ENCODE assay signal across 18 cellular contexts in the genomic region with DNA sequence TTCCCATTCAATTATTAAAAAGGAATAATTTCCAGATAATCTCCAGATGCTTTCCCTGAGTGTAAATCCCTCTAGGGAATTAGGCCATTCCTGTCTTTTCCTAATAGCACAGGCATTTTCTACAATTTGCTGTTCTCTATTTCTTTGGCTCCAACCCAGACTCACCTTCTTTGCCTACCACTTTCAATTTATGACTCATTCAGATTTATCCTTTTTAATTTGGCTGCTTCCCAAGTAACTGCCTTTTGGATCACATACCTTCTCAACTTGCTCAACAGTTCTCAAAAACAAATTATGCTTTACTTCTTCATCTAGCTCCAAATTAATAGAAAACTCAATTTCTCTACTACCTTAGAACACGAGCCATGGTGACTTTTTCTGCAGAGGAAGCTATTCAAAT.
A peak's percentile ranks its signal among the peaks of the same experiment; 100 is the strongest.
DNase-seq lines count a peak whose midpoint lies in the region; ATAC-seq and TF ChIP-seq lines count a peak whose summit lies in the region.
"Had no signal": no experiment of that assay in that cellular context is flagged by ENCODE, and none has a peak within 500 bp of the region (broad histone marks: within the 10 kb centered on the region; RNA-seq: fewer than 3 reads in every experiment).

No MANE protein-coding gene starts in this region.

- no peaks in the 10 kb centered on the region for H3K4me1 ChIP-seq in heart left ventricle
- H3K4me1 ChIP-seq: gastroesophageal sphincter, lower lobe of right lung had no signal

- WGBS in heart left ventricle, 4 donors, result 62 to 82% (median 76%) methylated on average over 1 of the region's 1 CpG

- ATAC-seq in GM21390 (IDR thresholded peaks at IDR 0.05; ENCODE audit: unreplicated experiment) (no peak), heart left ventricle (no peak), Right ventricle myocardium inferior (no peak)
- ATAC-seq: gastroesophageal sphincter; lower lobe of right lung; naive thymus-derived CD4-positive, alpha-beta T cell had no signal

- no peak overlapping the region for H3K27ac ChIP-seq in heart left ventricle
- H3K27ac ChIP-seq: gastroesophageal sphincter, lower lobe of right lung, SJCRH30 had no signal

- intact Hi-C loops in heart left ventricle (cut with DNase I), result no loop called here
- intact Hi-C loops in Right ventricle myocardium inferior (cut with DNase I), result no loop called here

- no peaks in the 10 kb centered on the region for H3K27me3 ChIP-seq in heart left ventricle
- H3K27me3 ChIP-seq: gastroesophageal sphincter, SJCRH30 had no signal

- no peak overlapping the region for H3K4me3 ChIP-seq in heart left ventricle
- H3K4me3 ChIP-seq: gastroesophageal sphincter, lower lobe of right lung, SJCRH30, smooth muscle cell had no signal

- H3K36me3 ChIP-seq in heart left ventricle, result no peaks in the 10 kb centered on the region
- H3K36me3 ChIP-seq: gastroesophageal sphincter, lower lobe of right lung, SJCRH30 had no signal

- DNase-seq in Caki2 (ENCODE audit: low read depth) (peak; percentile 17), amniotic epithelial cell (ENCODE audit: low read depth) (peak; percentile 44), iris pigment epithelial cell (ENCODE audit: low read depth) (peak; percentile 33), heart left ventricle (no peak), Right ventricle myocardium inferior (ENCODE audit: missing footprints) (no peak)
- no peak for DNase-seq in stimulated activated naive CD4-positive, alpha-beta T cell treated with Interleukin-2 at 50 U/mL for 16 hours (lab: John Stamatoyannopoulos, UW)
- DNase-seq: CD8-positive, alpha-beta memory T cell; lower lobe of right lung; naive thymus-derived CD4-positive, alpha-beta T cell; NCI-H1417 treated with DMSO at 0.1 percent for 48 hours; NCI-H345; stimulated activated CD4-positive, alpha-beta T cell treated with anti-CD3 and anti-CD28 coated beads, Interleukin-4, amount 100 ng/mL, for 4 hours; stimulated activated CD8-positive, alpha-beta memory T cell treated with anti-CD3 and anti-CD28 coated beads, Interleukin-4, amount 100 ng/mL, for 48 hours had no signal

- TF ChIP-seq RAD21 in Ishikawa (IDR thresholded peaks at IDR 0.05; ENCODE audit: low read depth), result no peak

- in situ Hi-C loops in Caki2 (cut with HindIII; ENCODE audit: low pct_unique_long_range_greater_than_20kb, low sequenced_read_pairs), result no loop called here

- no peak for TF ChIP-seq POLR2A in heart left ventricle (IDR thresholded peaks at IDR 0.05)

- no peak for TF ChIP-seq CTCF in heart left ventricle (IDR thresholded peaks at IDR 0.05)

- no peaks in the 10 kb centered on the region for H3K9me3 ChIP-seq in heart left ventricle
- H3K9me3 ChIP-seq: gastroesophageal sphincter, lower lobe of right lung, SJCRH30 had no signal

- no peak for TF ChIP-seq EP300 in Ishikawa (IDR thresholded peaks at IDR 0.05; ENCODE audit: borderline replicate concordance)

TF ChIP-seq in Ishikawa, 13 proteins besides CTCF, POLR2A, EP300 and RAD21:
- TF ChIP-seq ZBTB7A (IDR thresholded peaks at IDR 0.05; ENCODE audit: low read depth) (no peak), NFIC (IDR thresholded peaks at IDR 0.05) (peak; percentile 90), TCF12 (IDR thresholded peaks at IDR 0.05; ENCODE audit: low read depth) (peak; percentile 20; the same call in 1 of the 2 replicates), YY1 (IDR thresholded peaks at IDR 0.05; ENCODE audit: low read depth) (no peak), FOXM1 (IDR thresholded peaks at IDR 0.05; ENCODE audit: borderline replicate concordance, low read depth) (no peak), MAX (IDR thresholded peaks at IDR 0.05) (no peak), TAF1 (IDR thresholded peaks at IDR 0.05; ENCODE audit: low read depth) (no peak), CEBPB (IDR thresholded peaks at IDR 0.05) (peak; percentile 48; the same call in 1 of the 2 replicates), EGR1 (IDR thresholded peaks at IDR 0.05) (no peak), CREB1 (IDR thresholded peaks at IDR 0.05; ENCODE audit: low read depth) (no peak), TEAD4 (IDR thresholded peaks at IDR 0.05) (peak; percentile 24; the same call in 1 of the 2 replicates)
- TF ChIP-seq, protein P1, sequence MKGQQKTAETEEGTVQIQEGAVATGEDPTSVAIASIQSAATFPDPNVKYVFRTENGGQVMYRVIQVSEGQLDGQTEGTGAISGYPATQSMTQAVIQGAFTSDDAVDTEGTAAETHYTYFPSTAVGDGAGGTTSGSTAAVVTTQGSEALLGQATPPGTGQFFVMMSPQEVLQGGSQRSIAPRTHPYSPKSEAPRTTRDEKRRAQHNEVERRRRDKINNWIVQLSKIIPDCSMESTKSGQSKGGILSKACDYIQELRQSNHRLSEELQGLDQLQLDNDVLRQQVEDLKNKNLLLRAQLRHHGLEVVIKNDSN (IDR thresholded peaks at IDR 0.05), result no peak
- TF ChIP-seq, protein P2, sequence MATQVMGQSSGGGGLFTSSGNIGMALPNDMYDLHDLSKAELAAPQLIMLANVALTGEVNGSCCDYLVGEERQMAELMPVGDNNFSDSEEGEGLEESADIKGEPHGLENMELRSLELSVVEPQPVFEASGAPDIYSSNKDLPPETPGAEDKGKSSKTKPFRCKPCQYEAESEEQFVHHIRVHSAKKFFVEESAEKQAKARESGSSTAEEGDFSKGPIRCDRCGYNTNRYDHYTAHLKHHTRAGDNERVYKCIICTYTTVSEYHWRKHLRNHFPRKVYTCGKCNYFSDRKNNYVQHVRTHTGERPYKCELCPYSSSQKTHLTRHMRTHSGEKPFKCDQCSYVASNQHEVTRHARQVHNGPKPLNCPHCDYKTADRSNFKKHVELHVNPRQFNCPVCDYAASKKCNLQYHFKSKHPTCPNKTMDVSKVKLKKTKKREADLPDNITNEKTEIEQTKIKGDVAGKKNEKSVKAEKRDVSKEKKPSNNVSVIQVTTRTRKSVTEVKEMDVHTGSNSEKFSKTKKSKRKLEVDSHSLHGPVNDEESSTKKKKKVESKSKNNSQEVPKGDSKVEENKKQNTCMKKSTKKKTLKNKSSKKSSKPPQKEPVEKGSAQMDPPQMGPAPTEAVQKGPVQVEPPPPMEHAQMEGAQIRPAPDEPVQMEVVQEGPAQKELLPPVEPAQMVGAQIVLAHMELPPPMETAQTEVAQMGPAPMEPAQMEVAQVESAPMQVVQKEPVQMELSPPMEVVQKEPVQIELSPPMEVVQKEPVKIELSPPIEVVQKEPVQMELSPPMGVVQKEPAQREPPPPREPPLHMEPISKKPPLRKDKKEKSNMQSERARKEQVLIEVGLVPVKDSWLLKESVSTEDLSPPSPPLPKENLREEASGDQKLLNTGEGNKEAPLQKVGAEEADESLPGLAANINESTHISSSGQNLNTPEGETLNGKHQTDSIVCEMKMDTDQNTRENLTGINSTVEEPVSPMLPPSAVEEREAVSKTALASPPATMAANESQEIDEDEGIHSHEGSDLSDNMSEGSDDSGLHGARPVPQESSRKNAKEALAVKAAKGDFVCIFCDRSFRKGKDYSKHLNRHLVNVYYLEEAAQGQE (IDR thresholded peaks at IDR 0.05; ENCODE audit: low read depth), result no peak

Comparison
In these comparisons a context has a peak if more than half of its experiments do, and no peak if none do; other contexts are left out.
1. DNase-seq: peak in Caki2 (single experiment), amniotic epithelial cell (single experiment) and iris pigment epithelial cell (single experiment); none in heart left ventricle (0 of 5), Right ventricle myocardium inferior (single experiment) and stimulated activated naive CD4-positive, alpha-beta T cell treated with Interleukin-2 at 50 U/mL for 16 hours (single experiment).